17 cellular contexts compared by ENCODE assay signal in genomic region chr9:97425336-97425991, GRCh38.
"Had no signal": no experiment of that assay in that cellular context is flagged by ENCODE, and none has a peak within 500 bp of the region (broad histone marks: within the 10 kb centered on the region; RNA-seq: fewer than 3 reads in every experiment).

No MANE protein-coding gene starts in this region.

- H3K27ac ChIP-seq: pancreas had no signal

- DNase-seq: activated CD4-positive, alpha-beta T cell treated with anti-CD3 and anti-CD28 coated beads, Interleukin-2, amount 50 U/mL, for 1 hour; activated naive CD4-positive, alpha-beta T cell; activated naive CD8-positive, alpha-beta T cell treated with anti-CD3 and anti-CD28 coated beads, Interleukin-2, amount 10 ng/mL, durations not matched to agents 7 days and 5 days; activated T-cell treated with anti-CD3 and anti-CD28 coated beads for 4 hours; central memory CD4-positive, alpha-beta T cell; cortex of kidney; effector CD4-positive, alpha-beta T cell; hypothalamus; kidney glomerular epithelial cell; naive B cell; pancreas; stimulated activated CD4-positive, alpha-beta T cell treated with anti-CD3 and anti-CD28 coated beads, Interleukin-12 subunit alpha, Interleukin-12 subunit beta, amount 100 ng/mL, for 4 hours; stimulated activated CD4-positive, alpha-beta T cell treated with anti-CD3 and anti-CD28 coated beads, Interleukin-2, amount 100 ng/mL, for 24 hours; T1000 had no signal

- H3K27me3 ChIP-seq: pancreas had no signal

- H3K4me1 ChIP-seq: pancreas had no signal

- H3K4me3 ChIP-seq: lung, pancreas had no signal

- ATAC-seq: activated CD4-positive, CD25-positive, alpha-beta regulatory T cell treated with anti-CD3 and anti-CD28 coated beads, Interleukin-2, amount 50 U/mL, for 24 hours; pancreas; stimulated activated effector memory CD8-positive, alpha-beta T cell treated with anti-CD3 and anti-CD28 coated beads, Interleukin-12 subunit alpha, Interleukin-12 subunit beta, amount 100 ng/mL, for 72 hours had no signal

- H3K9me3 ChIP-seq: pancreas had no signal
